ENCODE assay signal across 1 cellular context in the genomic region with DNA sequence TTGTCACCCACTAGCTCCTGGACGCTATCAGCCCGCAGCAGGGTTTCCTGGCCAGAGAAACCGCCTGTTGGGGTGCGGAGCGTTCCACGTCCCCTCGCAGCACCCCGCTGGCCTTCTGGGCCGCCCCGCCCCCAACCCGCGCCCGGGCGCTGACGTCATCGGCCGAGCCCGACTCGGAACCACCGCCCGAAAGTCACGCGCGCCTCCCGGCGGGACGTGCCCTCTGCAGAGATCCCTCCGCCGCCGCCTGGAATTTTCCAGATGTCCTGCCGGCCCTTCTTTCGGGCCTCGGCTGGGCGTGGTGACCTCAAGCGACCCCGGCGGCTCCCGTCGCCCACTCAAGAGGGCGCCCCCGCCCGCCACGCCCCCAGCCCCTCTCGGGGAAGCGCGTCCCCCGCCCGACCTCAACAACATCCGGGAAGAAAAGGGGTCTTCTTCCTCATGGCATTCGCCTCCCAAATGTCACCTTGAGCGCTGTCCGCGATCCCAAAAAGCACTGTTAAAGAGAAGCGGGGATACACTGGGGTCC.
A peak's percentile ranks its signal among the peaks of the same experiment; 100 is the strongest.
TF ChIP-seq lines count a peak whose summit lies in the region.

No MANE protein-coding gene starts in this region.

TF ChIP-seq in HepG2, 621 proteins besides CTCF, POLR2A, EP300 and RAD21 (continued from another document):
- TF ChIP-seq, protein P1, sequence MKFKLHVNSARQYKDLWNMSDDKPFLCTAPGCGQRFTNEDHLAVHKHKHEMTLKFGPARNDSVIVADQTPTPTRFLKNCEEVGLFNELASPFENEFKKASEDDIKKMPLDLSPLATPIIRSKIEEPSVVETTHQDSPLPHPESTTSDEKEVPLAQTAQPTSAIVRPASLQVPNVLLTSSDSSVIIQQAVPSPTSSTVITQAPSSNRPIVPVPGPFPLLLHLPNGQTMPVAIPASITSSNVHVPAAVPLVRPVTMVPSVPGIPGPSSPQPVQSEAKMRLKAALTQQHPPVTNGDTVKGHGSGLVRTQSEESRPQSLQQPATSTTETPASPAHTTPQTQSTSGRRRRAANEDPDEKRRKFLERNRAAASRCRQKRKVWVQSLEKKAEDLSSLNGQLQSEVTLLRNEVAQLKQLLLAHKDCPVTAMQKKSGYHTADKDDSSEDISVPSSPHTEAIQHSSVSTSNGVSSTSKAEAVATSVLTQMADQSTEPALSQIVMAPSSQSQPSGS (CRISPR knock-in tag; IDR thresholded peaks at IDR 0.05), result peak; percentile 100
- TF ChIP-seq, protein P2, sequence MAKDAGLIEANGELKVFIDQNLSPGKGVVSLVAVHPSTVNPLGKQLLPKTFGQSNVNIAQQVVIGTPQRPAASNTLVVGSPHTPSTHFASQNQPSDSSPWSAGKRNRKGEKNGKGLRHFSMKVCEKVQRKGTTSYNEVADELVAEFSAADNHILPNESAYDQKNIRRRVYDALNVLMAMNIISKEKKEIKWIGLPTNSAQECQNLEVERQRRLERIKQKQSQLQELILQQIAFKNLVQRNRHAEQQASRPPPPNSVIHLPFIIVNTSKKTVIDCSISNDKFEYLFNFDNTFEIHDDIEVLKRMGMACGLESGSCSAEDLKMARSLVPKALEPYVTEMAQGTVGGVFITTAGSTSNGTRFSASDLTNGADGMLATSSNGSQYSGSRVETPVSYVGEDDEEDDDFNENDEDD (CRISPR knock-in tag; IDR thresholded peaks at IDR 0.05; ENCODE audit: borderline replicate concordance), result peak; percentile 83; the same call in 1 of the 2 replicates
- TF ChIP-seq, protein P3, sequence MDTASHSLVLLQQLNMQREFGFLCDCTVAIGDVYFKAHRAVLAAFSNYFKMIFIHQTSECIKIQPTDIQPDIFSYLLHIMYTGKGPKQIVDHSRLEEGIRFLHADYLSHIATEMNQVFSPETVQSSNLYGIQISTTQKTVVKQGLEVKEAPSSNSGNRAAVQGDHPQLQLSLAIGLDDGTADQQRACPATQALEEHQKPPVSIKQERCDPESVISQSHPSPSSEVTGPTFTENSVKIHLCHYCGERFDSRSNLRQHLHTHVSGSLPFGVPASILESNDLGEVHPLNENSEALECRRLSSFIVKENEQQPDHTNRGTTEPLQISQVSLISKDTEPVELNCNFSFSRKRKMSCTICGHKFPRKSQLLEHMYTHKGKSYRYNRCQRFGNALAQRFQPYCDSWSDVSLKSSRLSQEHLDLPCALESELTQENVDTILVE (CRISPR knock-in tag; IDR thresholded peaks at IDR 0.05), result no peak
- TF ChIP-seq RARA (CRISPR knock-in tag; IDR thresholded peaks at IDR 0.05) (peak; percentile 84), ZMYM4 (CRISPR knock-in tag; IDR thresholded peaks at IDR 0.05) (peak; percentile 40; the same call in 1 of the 2 replicates)
